In genomic region chr11:60390389-60390788, GRCh38 we compare ENCODE assay signal across 25 cellular contexts. TPM values are rescaled to one million over a fixed set of nuclear protein-coding genes. Genes with fewer than 3 reads are reported as not detected.
"Had no signal": no experiment of that assay in that cellular context is flagged by ENCODE, and none has a peak within 500 bp of the region (broad histone marks: within the 10 kb centered on the region; RNA-seq: fewer than 3 reads in every experiment).

No MANE protein-coding gene starts in this region.

- H3K27me3 Mint-ChIP-seq: activated naive CD8-positive, alpha-beta T cell; central memory CD8-positive, alpha-beta T cell; progenitor cell of endocrine pancreas had no signal

- FAIRE-seq: kidney had no signal

- ATAC-seq: activated CD4-positive, CD25-positive, alpha-beta regulatory T cell treated with anti-CD3 and anti-CD28 coated beads, Interleukin-2, amount 50 U/mL, for 24 hours; body of pancreas; stimulated activated naive CD8-positive, alpha-beta T cell treated with anti-CD3 and anti-CD28 coated beads, Interleukin-15, Interleukin-2, amounts not matched to agents 100 U/mL and 50 U/mL, for 24 hours had no signal

- H3K9me3 Mint-ChIP-seq: central memory CD8-positive, alpha-beta T cell; nephron progenitor cell had no signal

- H3K4me1 Mint-ChIP-seq: central memory CD8-positive, alpha-beta T cell; nephron progenitor cell had no signal

- H3K27me3 ChIP-seq: body of pancreas, esophagus muscularis mucosa, left lung, right atrium auricular region had no signal

- H3K27ac ChIP-seq: body of pancreas, coronary artery, esophagus muscularis mucosa had no signal

- H3K4me3 Mint-ChIP-seq: activated naive CD8-positive, alpha-beta T cell; central memory CD8-positive, alpha-beta T cell; nephron progenitor cell had no signal

- H3K36me3 ChIP-seq: esophagus muscularis mucosa, right atrium auricular region had no signal

- H3K36me3 Mint-ChIP-seq: activated naive CD8-positive, alpha-beta T cell had no signal

- H3K4me1 ChIP-seq: body of pancreas, esophagus muscularis mucosa, right atrium auricular region had no signal

- DNase-seq: activated CD4-positive, alpha-beta T cell treated with anti-CD3 and anti-CD28 coated beads, Interleukin-2, amount 50 U/mL, for 1 hour; activated CD8-positive, alpha-beta memory T cell treated with anti-CD3 and anti-CD28 coated beads for 24 hours; activated gamma-delta T cell treated with Interleukin-2 at 50 U/mL for 16 hours; amygdala; body of pancreas; effector CD4-positive, alpha-beta T cell; glutamatergic neuron; hypothalamus; kidney; left lung; mesendoderm; nephron progenitor cell; stimulated activated CD4-positive, alpha-beta T cell treated with anti-CD3 and anti-CD28 coated beads, Interleukin-15, amount 100 ng/mL, for 24 hours; stimulated activated CD4-positive, alpha-beta T cell treated with anti-CD3 and anti-CD28 coated beads, Interleukin-4, amount 100 ng/mL, for 1 hour; stimulated activated naive CD8-positive, alpha-beta T cell treated with anti-CD3 and anti-CD28 coated beads, Interleukin-15, Interleukin-2, amounts not matched to agents 100 U/mL and 50 U/mL, for 24 hours; trophoblast cell had no signal

- H3K27ac Mint-ChIP-seq: activated naive CD8-positive, alpha-beta T cell; nephron progenitor cell; progenitor cell of endocrine pancreas had no signal

- H3K9me3 ChIP-seq: body of pancreas, esophagus muscularis mucosa, left lung, right atrium auricular region had no signal

- H3K4me3 ChIP-seq: body of pancreas, coronary artery, esophagus muscularis mucosa, left lung, right atrium auricular region had no signal

RNA-seq across cellular contexts. Expression of gene MS4A14, which starts 5.9 kb away (rescaled TPM):
- total RNA-seq: progenitor cell of endocrine pancreas had no signal

RNA-seq across cellular contexts. Expression of gene MS4A7, which starts 12.1 kb away (rescaled TPM):
- total RNA-seq: progenitor cell of endocrine pancreas had no signal

RNA-seq across cellular contexts. Expression of gene MS4A5, which starts 39.0 kb away (rescaled TPM):
- total RNA-seq: body of pancreas, esophagus muscularis mucosa, kidney, left lung, omental fat pad, progenitor cell of endocrine pancreas, right atrium auricular region, skeletal muscle tissue had no signal
